Comparison of ENCODE assay signal across 22 cellular contexts in the genomic region with DNA sequence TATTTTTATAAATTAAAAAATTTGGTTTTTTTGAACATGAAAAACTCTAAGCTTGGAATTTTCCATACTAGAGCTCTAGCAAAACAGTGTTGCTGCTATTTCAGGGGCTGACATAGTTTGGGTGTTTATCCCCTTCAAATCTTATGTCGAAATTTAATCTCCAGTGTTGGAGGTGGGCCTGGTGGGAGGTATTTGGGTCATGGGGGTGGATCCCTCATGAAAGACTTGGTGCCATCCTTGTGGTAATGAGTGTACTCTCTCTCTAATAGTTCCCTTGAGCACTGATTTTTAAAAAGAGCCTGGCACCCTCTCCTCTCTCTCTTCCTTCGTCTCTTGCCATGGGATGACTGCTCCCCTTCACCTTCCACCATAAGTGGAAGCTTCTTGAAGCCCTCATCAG.
DNase-seq lines count a peak whose midpoint lies in the region; ATAC-seq and TF ChIP-seq lines count a peak whose summit lies in the region.
"Had no signal": no experiment of that assay in that cellular context is flagged by ENCODE, and none has a peak within 500 bp of the region (broad histone marks: within the 10 kb centered on the region; RNA-seq: fewer than 3 reads in every experiment).

No MANE protein-coding gene starts in this region.

- H3K9ac ChIP-seq in colonic mucosa (ENCODE audit: low read depth in 2 of 2, low read length in 2 of 2): no peak overlapping the region
- H3K9ac ChIP-seq: BLaER1 had no signal

- in situ Hi-C loops in gastrocnemius medialis (cut with MboI; ENCODE audit: low sequenced_read_pairs in 4 of 4): no loop called here

- H3K9me3 ChIP-seq in gastrocnemius medialis (no peaks in the 10 kb centered on the region), colonic mucosa (no peaks in the 10 kb centered on the region)
- H3K9me3 ChIP-seq: BE2C, BLaER1 had no signal

- no peak for TF ChIP-seq CTCF in gastrocnemius medialis (IDR thresholded peaks at IDR 0.05 in 4 of 5, conservative IDR thresholded peaks at IDR 0.05 in 1 of 5)
- no peak for TF ChIP-seq CTCF in colonic mucosa (IDR thresholded peaks at IDR 0.05)

- H3K4me3 ChIP-seq in gastrocnemius medialis: no peak overlapping the region
- H3K4me3 ChIP-seq in colonic mucosa: no peak overlapping the region
- H3K4me3 ChIP-seq: BLaER1, GM12878 had no signal

- peak overlapping the region; percentile 40 to 67 (median 55) for H3K27ac ChIP-seq in gastrocnemius medialis
- H3K27ac ChIP-seq in colonic mucosa: no peak overlapping the region
- H3K27ac ChIP-seq: BLaER1 had no signal

- H3K36me3 ChIP-seq in gastrocnemius medialis: no peaks in the 10 kb centered on the region
- H3K36me3 ChIP-seq in colonic mucosa: no peaks in the 10 kb centered on the region
- H3K36me3 ChIP-seq: BE2C, BLaER1 had no signal

- intact Hi-C loops in gastrocnemius medialis (cut with DNase I; ENCODE audit: low total_unique reads): loop anchor here (5.0 kb wide), 1 partner anchor 247 kb away; the partner anchor contains the start of gene UBE2E3
- intact Hi-C loops in colonic mucosa (cut with DNase I): no loop called here

- TF ChIP-seq POLR2A in gastrocnemius medialis (IDR thresholded peaks at IDR 0.05): no peak

- H3K27me3 ChIP-seq in gastrocnemius medialis (no peaks in the 10 kb centered on the region), colonic mucosa (no peaks in the 10 kb centered on the region)
- H3K27me3 ChIP-seq: BE2C, BLaER1 had no signal

- H3K4me1 ChIP-seq in gastrocnemius medialis: peaks cover 43% of the 10 kb centered on the region in 2 donors
- no peaks in the 10 kb centered on the region for H3K4me1 ChIP-seq in colonic mucosa
- H3K4me1 ChIP-seq: BE2C, BLaER1 had no signal

- DNase-seq in myocyte (ENCODE audit: low read depth) (peak; percentile 15), gastrocnemius medialis (peak; percentile 39 to 48), superior temporal gyrus (ENCODE audit: extremely low spot score) (no peak), colonic mucosa (no peak)
- DNase-seq: 8988T; ACHN; BE2C; C1 segment of cervical spinal cord; CD4-positive, alpha-beta memory T cell; CD4-positive, CD25-positive, alpha-beta regulatory T cell; CD8-positive, alpha-beta memory T cell; COR-L47; DMS 273 treated with DMSO at 0.1 percent for 48 hours; DMS153; DMS53; DMS79; DND-41; EL; GDM1 had no signal

- ATAC-seq in gastrocnemius medialis (peak; percentile 75 to 86), HG03460 (IDR thresholded peaks at IDR 0.05; ENCODE audit: unreplicated experiment) (no peak)
- ATAC-seq: GM12878 had no signal

Comparison
In these comparisons a context has a peak if more than half of its experiments do, and no peak if none do; other contexts are left out.
1. DNase-seq: peak in myocyte (single experiment) and gastrocnemius medialis (2 of 2); none in superior temporal gyrus (single experiment) and colonic mucosa (single experiment).